In genomic region chr1:229149435-229149834, GRCh38 we compare ENCODE assay signal across 26 cellular contexts.
"Had no signal": no experiment of that assay in that cellular context is flagged by ENCODE, and none has a peak within 500 bp of the region (broad histone marks: within the 10 kb centered on the region; RNA-seq: fewer than 3 reads in every experiment).

No MANE protein-coding gene starts in this region.

- H3K4me1 ChIP-seq: Peyer's patch had no signal

- H3K9me3 Mint-ChIP-seq: activated naive CD4-positive, alpha-beta T cell treated with anti-CD3 and anti-CD28 coated beads for 36 hours; activated T-cell treated with anti-CD3 and anti-CD28 coated beads, Interleukin-2, amount 50 U/mL, for 4 hours; central memory CD8-positive, alpha-beta T cell; T-helper 1 cell treated with Interleukin-12 subunit alpha and Interleukin-12 subunit beta and Interleukin-4 antibody, amounts not matched to agents 30 μg/mL and 1 μg/mL, for 36 hours had no signal

- H3K27ac Mint-ChIP-seq: activated naive CD4-positive, alpha-beta T cell treated with anti-CD3 and anti-CD28 coated beads for 36 hours; activated naive CD8-positive, alpha-beta T cell; brain; T-helper 1 cell treated with Interleukin-12 subunit alpha and Interleukin-12 subunit beta and Interleukin-4 antibody, amounts not matched to agents 30 μg/mL and 1 μg/mL, for 36 hours had no signal

- H3K27ac ChIP-seq: Peyer's patch, RWPE1, SJSA1 had no signal

- FAIRE-seq: astrocyte had no signal

- H3K9me3 ChIP-seq: Peyer's patch, SJSA1 had no signal

- H3K36me3 ChIP-seq: Peyer's patch, SJSA1 had no signal

- DNase-seq: activated CD4-positive, alpha-beta T cell treated with anti-CD3 and anti-CD28 coated beads for 4 hours; activated CD4-positive, alpha-beta T cell treated with anti-CD3 and anti-CD28 coated beads, Interleukin-2, amount 50 U/mL, for 4 hours; activated CD8-positive, alpha-beta memory T cell treated with anti-CD3 and anti-CD28 coated beads for 24 hours; activated gamma-delta T cell; activated naive CD4-positive, alpha-beta T cell treated with anti-CD3 and anti-CD28 coated beads for 36 hours; activated T-cell treated with anti-CD3 and anti-CD28 coated beads, Interleukin-2, amount 50 U/mL, for 4 hours; amygdala; Karpas-422; MM.1S; NCI-H1105 treated with DMSO at 0.1 percent for 48 hours; NCI-H1436 treated with DMSO at 0.1 percent for 48 hours; NCI-H187; NCI-H2081; NCI-H510A treated with DMSO at 0.1 percent for 48 hours; NCI-H69; Peyer's patch; Right ventricle myocardium superior; SW 1271 had no signal

- H3K4me3 Mint-ChIP-seq: activated naive CD4-positive, alpha-beta T cell treated with anti-CD3 and anti-CD28 coated beads for 36 hours; activated naive CD8-positive, alpha-beta T cell; activated T-cell treated with anti-CD3 and anti-CD28 coated beads, Interleukin-2, amount 50 U/mL, for 4 hours; brain; central memory CD8-positive, alpha-beta T cell; T-helper 1 cell treated with Interleukin-12 subunit alpha and Interleukin-12 subunit beta and Interleukin-4 antibody, amounts not matched to agents 30 μg/mL and 1 μg/mL, for 36 hours had no signal

- H3K36me3 Mint-ChIP-seq: activated naive CD8-positive, alpha-beta T cell; brain had no signal

- H3K4me3 ChIP-seq: Peyer's patch, SJSA1 had no signal

- H3K27me3 ChIP-seq: Peyer's patch, SJSA1 had no signal

- H3K4me1 Mint-ChIP-seq: central memory CD8-positive, alpha-beta T cell had no signal

- H3K27me3 Mint-ChIP-seq: activated naive CD8-positive, alpha-beta T cell had no signal

- ATAC-seq: activated CD4-positive, CD25-positive, alpha-beta regulatory T cell treated with anti-CD3 and anti-CD28 coated beads, Interleukin-2, amount 50 U/mL, for 24 hours; activated T-cell treated with anti-CD3 and anti-CD28 coated beads, Interleukin-2, amount 50 U/mL, for 4 hours had no signal
